22 cellular contexts compared by ENCODE assay signal in the genomic region with DNA sequence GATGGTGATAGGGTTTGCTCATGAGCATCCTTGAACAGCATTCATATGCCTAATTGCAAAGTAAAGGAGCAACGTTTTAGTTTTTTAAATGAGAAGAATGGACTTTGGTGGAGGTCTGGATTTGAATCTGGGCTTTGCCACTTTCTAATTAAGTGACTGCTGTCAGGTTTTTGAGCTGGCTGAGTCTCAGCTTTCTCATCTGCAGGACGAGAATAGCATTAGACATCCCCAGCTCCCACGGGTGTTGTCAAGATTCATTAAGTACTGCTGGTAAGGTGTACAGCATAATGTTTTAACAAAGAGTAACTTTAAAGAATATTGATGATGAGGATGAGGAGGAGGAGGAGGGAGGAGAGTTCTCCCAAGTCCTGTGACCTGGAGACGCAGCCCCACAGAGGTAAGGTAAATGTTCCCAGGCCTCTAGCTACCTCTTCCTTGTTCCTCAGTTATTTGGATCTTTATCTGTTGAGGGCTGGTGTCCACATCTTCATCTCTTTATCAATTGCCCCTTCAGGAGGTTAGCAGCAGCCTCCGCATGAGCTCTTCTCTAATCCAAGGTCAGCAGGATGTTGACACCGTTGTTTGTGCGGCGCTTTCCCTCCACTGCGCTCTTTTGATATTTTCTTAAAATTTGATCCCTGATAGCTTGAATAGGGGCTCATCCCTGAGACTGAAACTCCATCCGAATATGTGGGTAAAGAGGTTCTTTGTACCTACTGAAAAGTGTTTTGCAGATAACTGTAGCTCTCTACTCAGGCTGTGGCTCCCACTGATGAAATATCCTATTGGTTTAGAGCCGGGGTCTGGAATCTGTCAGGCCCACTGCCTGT.
A peak's percentile ranks its signal among the peaks of the same experiment; 100 is the strongest.
DNase-seq lines count a peak whose midpoint lies in the region; ATAC-seq and TF ChIP-seq lines count a peak whose summit lies in the region.
"Had no signal": no experiment of that assay in that cellular context is flagged by ENCODE, and none has a peak within 500 bp of the region (broad histone marks: within the 10 kb centered on the region; RNA-seq: fewer than 3 reads in every experiment).

No MANE protein-coding gene starts in this region.

- H3K9me3 ChIP-seq in cardiac muscle cell (ENCODE audit: low read depth) (no peaks in the 10 kb centered on the region), SJCRH30 (replicated peaks) (no peaks in the 10 kb centered on the region), right atrium auricular region (no peaks in the 10 kb centered on the region), ascending aorta (no peaks in the 10 kb centered on the region)
- H3K9me3 ChIP-seq: BLaER1 treated with 17β-estradiol and CSF1 and Interleukin-3, amounts not matched to agents 10 nM and 100 nM; SK-N-SH had no signal

- ATAC-seq in left ventricle myocardium superior (no peak), HG03280 (IDR thresholded peaks at IDR 0.05; ENCODE audit: unreplicated experiment) (no peak), HG02973 (IDR thresholded peaks at IDR 0.05; ENCODE audit: unreplicated experiment) (no peak)
- ATAC-seq: HCT116 had no signal

- no peak for TF ChIP-seq CTCF in cardiac muscle cell (IDR thresholded peaks at IDR 0.05; ENCODE audit: low read depth, low read length)
- TF ChIP-seq CTCF in right atrium auricular region (IDR thresholded peaks at IDR 0.05), result no peak
- TF ChIP-seq CTCF in neural crest cell (conservative IDR thresholded peaks at IDR 0.05), result no peak
- TF ChIP-seq CTCF in ascending aorta (IDR thresholded peaks at IDR 0.05), result no peak

- DNase-seq in cardiac muscle cell (ENCODE audit: low read depth in 1 of 2, low spot score in 1 of 2), result no peak
- DNase-seq in left ventricle myocardium superior, result no peak
- DNase-seq in SJCRH30, result no peak
- no peak for DNase-seq in right atrium auricular region (ENCODE audit: low spot score)
- DNase-seq in neural crest cell (ENCODE audit: low read depth, low spot score), result no peak
- no peak for DNase-seq in ascending aorta (ENCODE audit: low spot score in 2 of 2)
- DNase-seq: CD4-positive, alpha-beta T cell; NCI-H1092 treated with DMSO at 0.1 percent for 48 hours; NCI-H1436; NCI-H187 treated with DMSO at 0.1 percent for 48 hours; NCI-H446 treated with DMSO at 0.1 percent for 48 hours; NCI-H526; NCI-H82; RPMI8226; SHP77 treated with DMSO at 0.1 percent for 48 hours had no signal

- H3K27me3 Mint-ChIP-seq in neural crest cell (ENCODE audit: low read depth), result no peaks in the 10 kb centered on the region
- H3K27me3 Mint-ChIP-seq: IgD-negative memory B cell had no signal

- H3K4me1 ChIP-seq in cardiac muscle cell (ENCODE audit: low read depth) (peaks cover 44% of the 10 kb centered on the region), SJCRH30 (peaks cover 46% of the 10 kb centered on the region), right atrium auricular region (peaks cover 0 to 7% of the 10 kb centered on the region in 2 donors), ascending aorta (no peaks in the 10 kb centered on the region)
- H3K4me1 ChIP-seq: BLaER1 treated with 17β-estradiol and CSF1 and Interleukin-3, amounts not matched to agents 10 nM and 100 nM had no signal

- peak overlapping the region; percentile 53 for H3K27ac Mint-ChIP-seq in neural crest cell (ENCODE audit: unreplicated experiment)
- H3K27ac Mint-ChIP-seq: CD4-positive, alpha-beta T cell had no signal

- H3K4me3 ChIP-seq in cardiac muscle cell, result no peak overlapping the region
- H3K4me3 ChIP-seq in SJCRH30, result no peak overlapping the region
- H3K4me3 ChIP-seq in right atrium auricular region, result no peak overlapping the region
- H3K4me3 ChIP-seq in ascending aorta, result no peak overlapping the region
- H3K4me3 ChIP-seq: BLaER1 treated with 17β-estradiol and CSF1 and Interleukin-3, amounts not matched to agents 10 nM and 100 nM had no signal

- H3K9me3 Mint-ChIP-seq in neural crest cell, result peaks cover 5% of the 10 kb centered on the region
- H3K9me3 Mint-ChIP-seq: CD4-positive, alpha-beta T cell; IgD-negative memory B cell had no signal

- H3K4me3 Mint-ChIP-seq in neural crest cell, result no peak overlapping the region
- H3K4me3 Mint-ChIP-seq: CD4-positive, alpha-beta T cell; IgD-negative memory B cell had no signal

- H3K27me3 ChIP-seq in cardiac muscle cell (no peaks in the 10 kb centered on the region), SJCRH30 (no peaks in the 10 kb centered on the region), right atrium auricular region (no peaks in the 10 kb centered on the region), ascending aorta (no peaks in the 10 kb centered on the region)
- H3K27me3 ChIP-seq: BLaER1 treated with 17β-estradiol and CSF1 and Interleukin-3, amounts not matched to agents 10 nM and 100 nM had no signal

- peaks cover 24% of the 10 kb centered on the region for H3K4me1 Mint-ChIP-seq in neural crest cell
- H3K4me1 Mint-ChIP-seq: IgD-negative memory B cell had no signal

- intact Hi-C loops in left ventricle myocardium superior (cut with micrococcal nuclease), result no loop called here
- intact Hi-C loops in ascending aorta (cut with DNase I), result no loop called here

- H3K36me3 ChIP-seq in cardiac muscle cell (no peaks in the 10 kb centered on the region), SJCRH30 (no peaks in the 10 kb centered on the region), right atrium auricular region (no peaks in the 10 kb centered on the region), ascending aorta (no peaks in the 10 kb centered on the region)
- H3K36me3 ChIP-seq: BLaER1 treated with 17β-estradiol and CSF1 and Interleukin-3, amounts not matched to agents 10 nM and 100 nM had no signal

- H3K36me3 Mint-ChIP-seq in neural crest cell (ENCODE audit: low read depth), result no peaks in the 10 kb centered on the region
- H3K36me3 Mint-ChIP-seq: IgD-negative memory B cell had no signal

- H3K27ac ChIP-seq in cardiac muscle cell, result peak overlapping the region; percentile 94
- H3K27ac ChIP-seq in SJCRH30, result peak overlapping the region; percentile 86
- peak overlapping the region; percentile 51 to 57 for H3K27ac ChIP-seq in right atrium auricular region
- H3K27ac ChIP-seq in ascending aorta, result no peak overlapping the region
- H3K27ac ChIP-seq: BLaER1 treated with 17β-estradiol and CSF1 and Interleukin-3, amounts not matched to agents 10 nM and 100 nM; HL-60 had no signal

Comparison
In these comparisons a context has a peak if more than half of its experiments do, and no peak if none do; other contexts are left out.
1. H3K27ac ChIP-seq: peak in cardiac muscle cell (single experiment), SJCRH30 (single experiment) and right atrium auricular region (2 of 2); none in ascending aorta (0 of 2).